1 cellular context compared by ENCODE assay signal in genomic region chr9:33159058-33159759, GRCh38.
TF ChIP-seq lines count a peak whose summit lies in the region.

No MANE protein-coding gene starts in this region.

TF ChIP-seq in GM12878, 131 proteins besides CTCF, POLR2A, EP300 and RAD21 (continued from another document):
- no peak for TF ChIP-seq ELK1 (IDR thresholded peaks at IDR 0.05; ENCODE audit: low read depth, low read length)
- TF ChIP-seq CBFB (IDR thresholded peaks at IDR 0.05; ENCODE audit: low read depth), result peak; percentile 65; the same call in 1 of the 2 replicates
- TF ChIP-seq ZNF217 (IDR thresholded peaks at IDR 0.05), result 0 out of 2 replicates have a peak, but pooled peaks have one; percentile 35
- peak; percentile 75 for TF ChIP-seq IKZF1 (conservative IDR thresholded peaks at IDR 0.05)
- peak; percentile 57; the same call in 1 of the 2 replicates for TF ChIP-seq RELB (IDR thresholded peaks at IDR 0.05; ENCODE audit: low read depth)
- TF ChIP-seq ATF2 (IDR thresholded peaks at IDR 0.05; ENCODE audit: low read length), result no peak
- TF ChIP-seq SMAD1 (IDR thresholded peaks at IDR 0.05; ENCODE audit: low read depth, partially characterized antibody), result peak; percentile 17
- peak; percentile 36; the same call in 1 of the 2 replicates for TF ChIP-seq MXI1 (IDR thresholded peaks at IDR 0.05; ENCODE audit: low read depth, low read length)
- TF ChIP-seq EGR1 (IDR thresholded peaks at IDR 0.05; ENCODE audit: borderline replicate concordance in 1 of 2, low read depth in 2 of 2, low read length in 2 of 2), result 0 out of 3 replicates have a peak, but pooled peaks of 1 of the 2 experiments have one; percentile 32
- TF ChIP-seq PKNOX1 (IDR thresholded peaks at IDR 0.05), result peak; percentile 22; the same call in 1 of the 2 replicates
- TF ChIP-seq ZNF384 (IDR thresholded peaks at IDR 0.05; ENCODE audit: borderline replicate concordance, low read depth, low read length), result peak; percentile 81
- TF ChIP-seq KDM1A (IDR thresholded peaks at IDR 0.05; ENCODE audit: borderline replicate concordance), result no peak
- TF ChIP-seq CBX3 (IDR thresholded peaks at IDR 0.05; ENCODE audit: borderline replicate concordance, low read depth), result no peak
- TF ChIP-seq PBX3 (IDR thresholded peaks at IDR 0.05; ENCODE audit: insufficient replicate concordance, low read depth, low read length), result peak; percentile 1
- no peak for TF ChIP-seq NBN (IDR thresholded peaks at IDR 0.05)
- no peak for TF ChIP-seq YBX1 (IDR thresholded peaks at IDR 0.05)
- TF ChIP-seq POU2F2 (IDR thresholded peaks at IDR 0.05; ENCODE audit: borderline replicate concordance, low read depth, low read length), result peak; percentile 60; the same call in 1 of the 3 replicates
- no peak for TF ChIP-seq CHD2 (IDR thresholded peaks at IDR 0.05; ENCODE audit: borderline replicate concordance, low read depth, low read length)
- TF ChIP-seq EED (IDR thresholded peaks at IDR 0.05; ENCODE audit: low read depth), result peak; percentile 65; the same call in 1 of the 2 replicates
- TF ChIP-seq MTA3 (IDR thresholded peaks at IDR 0.05; ENCODE audit: borderline replicate concordance, low read length), result no peak
- peak; percentile 28; the same call in 1 of the 2 replicates for TF ChIP-seq MAX (IDR thresholded peaks at IDR 0.05; ENCODE audit: low read depth, low read length)
- TF ChIP-seq CREM (IDR thresholded peaks at IDR 0.05; ENCODE audit: low read depth), result peak; percentile 54
- TF ChIP-seq SIN3A (IDR thresholded peaks at IDR 0.05; ENCODE audit: low read depth, low read length), result no peak
